Comparison of ENCODE assay signal across 2 cellular contexts in the genomic region with DNA sequence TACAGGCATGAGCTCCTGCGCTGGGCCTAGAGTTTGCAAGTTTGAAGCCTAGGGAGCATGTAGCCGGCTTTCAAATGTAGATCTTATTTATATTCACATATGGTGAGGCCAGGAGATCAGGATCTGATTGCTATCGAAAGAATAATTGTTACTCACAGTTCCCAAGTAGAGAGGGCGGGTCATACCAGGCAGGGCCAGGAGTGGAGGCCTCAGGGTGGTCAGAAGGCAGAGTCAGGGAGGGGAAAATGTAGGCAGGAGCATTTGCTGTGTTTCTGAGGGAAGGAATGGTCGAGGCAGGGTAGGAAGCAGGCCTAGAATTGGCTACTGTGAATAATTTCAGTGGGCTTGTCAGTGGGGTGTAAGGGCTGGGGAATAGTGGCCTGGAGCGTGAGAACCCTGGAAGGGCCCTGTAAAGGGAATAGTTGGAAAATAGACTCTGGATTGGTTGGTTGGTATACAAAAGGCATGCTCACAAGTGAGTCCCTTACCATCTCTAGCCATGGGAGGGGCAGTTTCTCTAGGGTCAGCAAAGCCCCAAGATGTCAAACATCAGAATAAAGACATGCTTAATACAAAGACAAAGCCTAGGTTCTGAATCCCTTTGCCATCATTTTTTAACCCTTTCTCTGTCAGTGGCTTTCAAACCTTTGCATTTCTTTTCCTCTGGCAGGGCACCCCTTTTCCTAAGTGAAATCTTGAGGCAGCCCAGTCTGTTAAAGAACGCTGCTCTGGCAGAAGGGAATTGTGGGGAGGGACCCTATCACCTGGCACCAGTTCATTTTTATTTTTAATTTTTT.
TF ChIP-seq lines count a peak whose summit lies in the region.

No MANE protein-coding gene starts in this region.

TF ChIP-seq in HepG2, 621 proteins besides CTCF, POLR2A, EP300 and RAD21:
- 0 out of 2 replicates have a peak, but pooled peaks have one; percentile 22 for TF ChIP-seq ZFY (CRISPR knock-in tag; IDR thresholded peaks at IDR 0.05)
- no peak for TF ChIP-seq FOXP4 (CRISPR knock-in tag; IDR thresholded peaks at IDR 0.05)
- TF ChIP-seq ZNF652 (CRISPR knock-in tag; IDR thresholded peaks at IDR 0.05; ENCODE audit: borderline replicate concordance, low read depth) = 0 out of 2 replicates have a peak, but pooled peaks have one; percentile 51
- no peak for TF ChIP-seq ISL2 (CRISPR knock-in tag; IDR thresholded peaks at IDR 0.05)

TF ChIP-seq in K562, 482 proteins besides CTCF, POLR2A, EP300 and RAD21:
- TF ChIP-seq, protein P1, sequence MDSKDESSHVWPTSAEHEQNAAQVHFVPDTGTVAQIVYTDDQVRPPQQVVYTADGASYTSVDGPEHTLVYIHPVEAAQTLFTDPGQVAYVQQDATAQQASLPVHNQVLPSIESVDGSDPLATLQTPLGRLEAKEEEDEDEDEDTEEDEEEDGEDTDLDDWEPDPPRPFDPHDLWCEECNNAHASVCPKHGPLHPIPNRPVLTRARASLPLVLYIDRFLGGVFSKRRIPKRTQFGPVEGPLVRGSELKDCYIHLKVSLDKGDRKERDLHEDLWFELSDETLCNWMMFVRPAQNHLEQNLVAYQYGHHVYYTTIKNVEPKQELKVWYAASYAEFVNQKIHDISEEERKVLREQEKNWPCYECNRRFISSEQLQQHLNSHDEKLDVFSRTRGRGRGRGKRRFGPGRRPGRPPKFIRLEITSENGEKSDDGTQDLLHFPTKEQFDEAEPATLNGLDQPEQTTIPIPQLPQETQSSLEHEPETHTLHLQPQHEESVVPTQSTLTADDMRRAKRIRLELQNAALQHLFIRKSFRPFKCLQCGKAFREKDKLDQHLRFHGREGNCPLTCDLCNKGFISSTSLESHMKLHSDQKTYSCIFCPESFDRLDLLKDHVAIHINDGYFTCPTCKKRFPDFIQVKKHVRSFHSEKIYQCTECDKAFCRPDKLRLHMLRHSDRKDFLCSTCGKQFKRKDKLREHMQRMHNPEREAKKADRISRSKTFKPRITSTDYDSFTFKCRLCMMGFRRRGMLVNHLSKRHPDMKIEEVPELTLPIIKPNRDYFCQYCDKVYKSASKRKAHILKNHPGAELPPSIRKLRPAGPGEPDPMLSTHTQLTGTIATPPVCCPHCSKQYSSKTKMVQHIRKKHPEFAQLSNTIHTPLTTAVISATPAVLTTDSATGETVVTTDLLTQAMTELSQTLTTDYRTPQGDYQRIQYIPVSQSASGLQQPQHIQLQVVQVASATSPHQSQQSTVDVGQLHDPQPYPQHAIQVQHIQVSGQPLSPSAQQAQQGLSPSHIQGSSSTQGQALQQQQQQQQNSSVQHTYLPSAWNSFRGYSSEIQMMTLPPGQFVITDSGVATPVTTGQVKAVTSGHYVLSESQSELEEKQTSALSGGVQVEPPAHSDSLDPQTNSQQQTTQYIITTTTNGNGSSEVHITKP (IDR thresholded peaks at IDR 0.05; ENCODE audit: partially characterized antibody) = peak; percentile 66
- TF ChIP-seq TFAM (CRISPR knock-in tag; conservative IDR thresholded peaks at IDR 0.05) = no peak
